In the genomic region with DNA sequence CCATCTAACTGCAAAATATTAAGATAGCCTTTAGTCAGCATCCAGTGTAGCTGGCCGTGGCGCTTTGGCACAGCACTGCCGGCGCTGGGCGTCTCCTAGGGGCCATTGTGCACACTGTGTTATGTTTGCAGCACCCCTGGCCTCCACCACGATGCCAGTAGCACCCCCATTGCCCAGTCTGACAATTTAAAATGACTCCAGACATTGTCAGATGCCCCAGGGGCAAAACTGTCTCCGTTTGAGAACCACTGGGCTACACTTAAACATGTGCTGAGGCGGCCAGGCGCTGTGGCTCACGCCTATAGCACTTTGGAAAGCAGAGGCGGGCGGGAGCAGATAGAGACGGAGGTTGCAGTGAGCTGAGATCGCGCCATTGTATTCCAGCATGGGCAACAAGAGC, we compare ENCODE assay signal across 3 cellular contexts.
TF ChIP-seq lines count a peak whose summit lies in the region.

No MANE protein-coding gene starts in this region.

TF ChIP-seq in SK-N-SH, 30 proteins besides CTCF, POLR2A, EP300 and RAD21:
- TF ChIP-seq YY1 (IDR thresholded peaks at IDR 0.05; ENCODE audit: low read depth), result no peak

TF ChIP-seq in SK-N-SH treated with all-trans-retinoic acid at 6 μM for 48 hours, 23 proteins besides CTCF, POLR2A, EP300 and RAD21:
- TF ChIP-seq ZNF8 (CRISPR knock-in tag; IDR thresholded peaks at IDR 0.05) (no peak), CSDC2 (CRISPR knock-in tag; IDR thresholded peaks at IDR 0.05) (no peak), ZFP3 (CRISPR knock-in tag; IDR thresholded peaks at IDR 0.05) (no peak), ISL1 (CRISPR knock-in tag; IDR thresholded peaks at IDR 0.05) (no peak), BACH2 (CRISPR knock-in tag; IDR thresholded peaks at IDR 0.05; ENCODE audit: borderline replicate concordance) (no peak), GLIS3 (CRISPR knock-in tag; IDR thresholded peaks at IDR 0.05) (no peak), CREB5 (CRISPR knock-in tag; IDR thresholded peaks at IDR 0.05; ENCODE audit: low read depth) (no peak), TOX (CRISPR knock-in tag; IDR thresholded peaks at IDR 0.05; ENCODE audit: borderline replicate concordance) (no peak), ZFP30 (CRISPR knock-in tag; IDR thresholded peaks at IDR 0.05) (no peak), ZC3H10 (CRISPR knock-in tag; IDR thresholded peaks at IDR 0.05) (no peak), ZNF70 (CRISPR knock-in tag; IDR thresholded peaks at IDR 0.05) (no peak), TCF4 (CRISPR knock-in tag; IDR thresholded peaks at IDR 0.05; ENCODE audit: borderline replicate concordance) (no peak), PATZ1 (CRISPR knock-in tag; IDR thresholded peaks at IDR 0.05; ENCODE audit: borderline replicate concordance) (no peak)
- TF ChIP-seq, protein P1, sequence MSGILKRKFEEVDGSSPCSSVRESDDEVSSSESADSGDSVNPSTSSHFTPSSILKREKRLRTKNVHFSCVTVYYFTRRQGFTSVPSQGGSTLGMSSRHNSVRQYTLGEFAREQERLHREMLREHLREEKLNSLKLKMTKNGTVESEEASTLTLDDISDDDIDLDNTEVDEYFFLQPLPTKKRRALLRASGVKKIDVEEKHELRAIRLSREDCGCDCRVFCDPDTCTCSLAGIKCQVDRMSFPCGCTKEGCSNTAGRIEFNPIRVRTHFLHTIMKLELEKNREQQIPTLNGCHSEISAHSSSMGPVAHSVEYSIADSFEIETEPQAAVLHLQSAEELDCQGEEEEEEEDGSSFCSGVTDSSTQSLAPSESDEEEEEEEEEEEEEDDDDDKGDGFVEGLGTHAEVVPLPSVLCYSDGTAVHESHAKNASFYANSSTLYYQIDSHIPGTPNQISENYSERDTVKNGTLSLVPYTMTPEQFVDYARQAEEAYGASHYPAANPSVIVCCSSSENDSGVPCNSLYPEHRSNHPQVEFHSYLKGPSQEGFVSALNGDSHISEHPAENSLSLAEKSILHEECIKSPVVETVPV (CRISPR knock-in tag; IDR thresholded peaks at IDR 0.05), result no peak
- TF ChIP-seq, protein P2, sequence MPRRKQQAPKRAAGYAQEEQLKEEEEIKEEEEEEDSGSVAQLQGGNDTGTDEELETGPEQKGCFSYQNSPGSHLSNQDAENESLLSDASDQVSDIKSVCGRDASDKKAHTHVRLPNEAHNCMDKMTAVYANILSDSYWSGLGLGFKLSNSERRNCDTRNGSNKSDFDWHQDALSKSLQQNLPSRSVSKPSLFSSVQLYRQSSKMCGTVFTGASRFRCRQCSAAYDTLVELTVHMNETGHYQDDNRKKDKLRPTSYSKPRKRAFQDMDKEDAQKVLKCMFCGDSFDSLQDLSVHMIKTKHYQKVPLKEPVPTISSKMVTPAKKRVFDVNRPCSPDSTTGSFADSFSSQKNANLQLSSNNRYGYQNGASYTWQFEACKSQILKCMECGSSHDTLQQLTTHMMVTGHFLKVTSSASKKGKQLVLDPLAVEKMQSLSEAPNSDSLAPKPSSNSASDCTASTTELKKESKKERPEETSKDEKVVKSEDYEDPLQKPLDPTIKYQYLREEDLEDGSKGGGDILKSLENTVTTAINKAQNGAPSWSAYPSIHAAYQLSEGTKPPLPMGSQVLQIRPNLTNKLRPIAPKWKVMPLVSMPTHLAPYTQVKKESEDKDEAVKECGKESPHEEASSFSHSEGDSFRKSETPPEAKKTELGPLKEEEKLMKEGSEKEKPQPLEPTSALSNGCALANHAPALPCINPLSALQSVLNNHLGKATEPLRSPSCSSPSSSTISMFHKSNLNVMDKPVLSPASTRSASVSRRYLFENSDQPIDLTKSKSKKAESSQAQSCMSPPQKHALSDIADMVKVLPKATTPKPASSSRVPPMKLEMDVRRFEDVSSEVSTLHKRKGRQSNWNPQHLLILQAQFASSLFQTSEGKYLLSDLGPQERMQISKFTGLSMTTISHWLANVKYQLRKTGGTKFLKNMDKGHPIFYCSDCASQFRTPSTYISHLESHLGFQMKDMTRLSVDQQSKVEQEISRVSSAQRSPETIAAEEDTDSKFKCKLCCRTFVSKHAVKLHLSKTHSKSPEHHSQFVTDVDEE (CRISPR knock-in tag; IDR thresholded peaks at IDR 0.05), result no peak

TF ChIP-seq in H1, 55 proteins besides CTCF, POLR2A, EP300 and RAD21:
- TF ChIP-seq TAF1 (IDR thresholded peaks at IDR 0.05; ENCODE audit: low read depth, low read length) (no peak), POLR2AphosphoS5 (IDR thresholded peaks at IDR 0.05; ENCODE audit: low read depth, low read length) (0 out of 2 replicates have a peak, but pooled peaks have one; percentile 12)
